Comparison of ENCODE assay signal across 22 cellular contexts in the genomic region with DNA sequence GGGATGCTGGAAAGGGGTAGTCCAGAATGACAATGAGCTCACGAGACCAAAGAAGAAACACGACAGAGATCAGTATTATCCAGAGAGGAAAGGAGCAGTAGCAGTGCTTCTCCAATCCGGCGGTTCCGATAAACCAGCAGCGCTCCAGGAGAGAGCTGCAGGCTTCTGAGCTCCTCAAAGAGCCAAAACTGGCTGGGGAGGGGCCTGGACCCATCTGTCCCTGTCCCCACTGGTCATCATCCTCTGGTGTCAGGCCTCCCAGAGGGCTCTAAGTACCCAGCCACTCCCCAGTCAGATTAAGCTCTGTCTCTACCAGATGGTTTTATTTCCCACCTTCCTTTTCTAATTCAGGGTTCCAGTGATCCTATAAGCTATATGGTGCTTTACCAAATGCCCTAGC. TPM values are rescaled to one million over a fixed set of nuclear protein-coding genes. Genes with fewer than 3 reads are reported as not detected.
DNase-seq lines count a peak whose midpoint lies in the region; ATAC-seq and TF ChIP-seq lines count a peak whose summit lies in the region.
"Had no signal": no experiment of that assay in that cellular context is flagged by ENCODE, and none has a peak within 500 bp of the region (broad histone marks: within the 10 kb centered on the region; RNA-seq: fewer than 3 reads in every experiment).

No MANE protein-coding gene starts in this region.

- H3K4me1 Mint-ChIP-seq in brain: peaks cover 14% of the 10 kb centered on the region
- H3K4me1 Mint-ChIP-seq: CD4-positive, alpha-beta memory T cell had no signal

- peak; percentile 53 for DNase-seq in D341Med (ENCODE audit: low spot score)
- DNase-seq in NCI-H524 (lab: John Stamatoyannopoulos, UW): peak; percentile 89 to 97
- DNase-seq in NCI-H2196 (lab: John Stamatoyannopoulos, UW; ENCODE audit: unreplicated experiment): no peak
- no peak for DNase-seq in right lobe of liver
- DNase-seq: Caco-2; CD4-positive, alpha-beta memory T cell; DMS 273 treated with DMSO at 0.1 percent for 48 hours; DMS79; EL; GOT3; HCEC 1CT; NCI-H1048; NCI-H1417 treated with DMSO at 0.1 percent for 48 hours; NCI-H187; NCI-H2171 treated with DMSO at 0.1 percent for 48 hours; NCI-H526; Right ventricle myocardium superior; RPMI8226 had no signal

- H3K4me3 ChIP-seq in parathyroid adenoma (ENCODE audit: low read depth, low read length): no peak overlapping the region
- H3K4me3 ChIP-seq in right lobe of liver: no peak overlapping the region
- H3K4me3 ChIP-seq: SJSA1 had no signal

- H3K27me3 Mint-ChIP-seq in brain: no peaks in the 10 kb centered on the region
- H3K27me3 Mint-ChIP-seq: CD4-positive, alpha-beta memory T cell had no signal

- H3K4me1 ChIP-seq in parathyroid adenoma: peaks cover 14% of the 10 kb centered on the region
- no peaks in the 10 kb centered on the region for H3K4me1 ChIP-seq in right lobe of liver
- H3K4me1 ChIP-seq: Caco-2, SJSA1 had no signal

- H3K27ac ChIP-seq in parathyroid adenoma (peak overlapping the region; percentile 33), right lobe of liver (no peak overlapping the region)
- H3K27ac ChIP-seq: SJSA1 had no signal

- ATAC-seq in right lobe of liver (no peak), HG02973 (IDR thresholded peaks at IDR 0.05; ENCODE audit: unreplicated experiment) (no peak)

- H3K36me3 ChIP-seq in parathyroid adenoma (ENCODE audit: control insufficient read depth, insufficient read depth, low read length): no peaks in the 10 kb centered on the region
- peaks cover 0 to 43% (median 2%) of the 10 kb centered on the region in 4 donors for H3K36me3 ChIP-seq in right lobe of liver

- H3K9ac ChIP-seq in parathyroid adenoma: no peak overlapping the region

- no peak overlapping the region for H3K4me3 Mint-ChIP-seq in brain
- H3K4me3 Mint-ChIP-seq: CD4-positive, alpha-beta memory T cell had no signal

- no peak overlapping the region for H2AFZ ChIP-seq in parathyroid adenoma

- H3K27me3 ChIP-seq in parathyroid adenoma (ENCODE audit: control insufficient read depth, insufficient read depth, low read length) (no peaks in the 10 kb centered on the region), right lobe of liver (no peaks in the 10 kb centered on the region)
- H3K27me3 ChIP-seq: SJSA1 had no signal

- TF ChIP-seq CTCF in brain (conservative IDR thresholded peaks at IDR 0.05) (no peak), parathyroid adenoma (IDR thresholded peaks at IDR 0.05) (no peak), right lobe of liver (IDR thresholded peaks at IDR 0.05) (no peak)

- intact Hi-C loops in right lobe of liver (cut with DNase I): no loop called here

- WGBS in right lobe of liver (ENCODE audit: insufficient coverage, low coverage, low lambda C conversion rate, missing lambda C conversion rate): 100% methylated on average over 5 of the region's 6 CpGs

- H3K36me3 Mint-ChIP-seq in brain: peaks cover 60% of the 10 kb centered on the region

- H3K9me3 ChIP-seq in parathyroid adenoma (ENCODE audit: control insufficient read depth, low read length) (no peaks in the 10 kb centered on the region), right lobe of liver (no peaks in the 10 kb centered on the region)
- H3K9me3 ChIP-seq: Caco-2, SJSA1 had no signal

- no peak for TF ChIP-seq POLR2A in right lobe of liver (IDR thresholded peaks at IDR 0.05)

- H3K79me2 ChIP-seq in parathyroid adenoma: no peaks in the 10 kb centered on the region

- no peak overlapping the region for H3K4me2 ChIP-seq in parathyroid adenoma (ENCODE audit: low read length)

- peak overlapping the region in 3 of 5 experiments; percentile 34 to 72 (median 38) for H3K27ac Mint-ChIP-seq in brain

- H3K9me3 Mint-ChIP-seq in brain: no peaks in the 10 kb centered on the region
- H3K9me3 Mint-ChIP-seq: CD4-positive, alpha-beta memory T cell had no signal

RNA-seq across cellular contexts. Expression of a gene that starts 23.2 kb away (rescaled TPM):
- polyA plus RNA-seq in brain (ENCODE audit: insufficient read depth, low read depth, low replicate concordance): 4.0 TPM
- 1 to 10 TPM; 1.1 to 2.1 (median 1.7) TPM for total RNA-seq in right lobe of liver

RNA-seq across cellular contexts. Expression of a gene that starts 28.5 kb away (rescaled TPM):
- polyA plus RNA-seq in brain (ENCODE audit: insufficient read depth, low read depth, low replicate concordance): 37.4 TPM
- total RNA-seq in right lobe of liver: 1 to 10 TPM; 2.2 to 7.0 (median 5.6) TPM

Comparison
In these comparisons a context has a peak if more than half of its experiments do, and no peak if none do; other contexts are left out.
1. DNase-seq: peak in D341Med (single experiment) and NCI-H524 (2 of 2); none in NCI-H2196 (single experiment) and right lobe of liver (0 of 3).